Comparison of ENCODE assay signal across 40 cellular contexts in genomic region chr18:13849791-13850190, GRCh38. TPM values are rescaled to one million over a fixed set of nuclear protein-coding genes. Genes with fewer than 3 reads are reported as not detected.
"Had no signal": no experiment of that assay in that cellular context is flagged by ENCODE, and none has a peak within 500 bp of the region (broad histone marks: within the 10 kb centered on the region; RNA-seq: fewer than 3 reads in every experiment).

No MANE protein-coding gene starts in this region.

- H3K27me3 Mint-ChIP-seq: activated CD4-positive, alpha-beta T cell treated with anti-CD3 and anti-CD28 coated beads, Interleukin-2, amount 10 ng/mL, durations not matched to agents 24 days and 14 days; activated CD8-positive, alpha-beta T cell treated with anti-CD3 and anti-CD28 coated beads for 36 hours had no signal

- H3K4me1 Mint-ChIP-seq: activated B cell treated with CpG ODN at 0.5 μM for 24 hours; activated CD4-positive, alpha-beta T cell treated with anti-CD3 and anti-CD28 coated beads, Interleukin-2, amount 10 ng/mL, durations not matched to agents 24 days and 14 days; activated naive CD8-positive, alpha-beta T cell treated with anti-CD3 and anti-CD28 coated beads for 36 hours; activated T-helper 17 cell treated with anti-CD3 and anti-CD28 coated beads, Interleukin-2, amount 50 U/mL, for 72 hours; central memory CD8-positive, alpha-beta T cell had no signal

- H3K36me3 ChIP-seq: adrenal gland, brain microvascular endothelial cell, cardiac muscle cell had no signal

- H3K27me3 ChIP-seq: adrenal gland, body of pancreas, brain microvascular endothelial cell, cardiac muscle cell had no signal

- H3K9me3 Mint-ChIP-seq: T-helper 2 cell treated with Interferon-gamma antibody and Interleukin-4, amounts not matched to agents 5 μg/mL and 100 μg/mL, for 36 hours had no signal

- H3K27ac ChIP-seq: adrenal gland, body of pancreas, brain microvascular endothelial cell, cardiac muscle cell, VCaP had no signal

- H3K4me3 Mint-ChIP-seq: activated B cell treated with CpG ODN at 0.5 μM for 24 hours; activated CD4-positive, alpha-beta memory T cell treated with anti-CD3 and anti-CD28 coated beads for 36 hours; activated CD4-positive, alpha-beta T cell treated with anti-CD3 and anti-CD28 coated beads, Interleukin-2, amount 10 ng/mL, durations not matched to agents 24 days and 14 days; activated CD8-positive, alpha-beta T cell treated with anti-CD3 and anti-CD28 coated beads for 36 hours; activated naive CD4-positive, alpha-beta T cell treated with anti-CD3 and anti-CD28 coated beads for 36 hours; activated naive CD8-positive, alpha-beta T cell treated with anti-CD3 and anti-CD28 coated beads for 36 hours; activated T-cell treated with anti-CD3 and anti-CD28 coated beads, Interleukin-2, amount 50 U/mL, for 4 hours; activated T-cell treated with anti-CD3 and anti-CD28 coated beads, Interleukin-2, amount 50 U/mL, for 72 hours; activated T-helper 1 cell treated with anti-CD3 and anti-CD28 coated beads, Interleukin-12 subunit alpha, Interleukin-12 subunit beta, Interleukin-2, Interleukin-4 antibody, amounts not matched to agents 30 ng/mL and 10 ng/mL and 1 ng/mL, durations not matched to agents 14 hours and 24 hours and 36 hours; activated T-helper 17 cell treated with anti-CD3 and anti-CD28 coated beads, Interleukin-2, amount 50 U/mL, for 72 hours; central memory CD8-positive, alpha-beta T cell; T-helper 1 cell treated with Interleukin-12 subunit alpha and Interleukin-12 subunit beta and Interleukin-4 antibody, amounts not matched to agents 30 μg/mL and 1 μg/mL, for 36 hours; T-helper 2 cell treated with Interferon-gamma antibody and Interleukin-4, amounts not matched to agents 5 μg/mL and 100 μg/mL, for 36 hours had no signal

- H3K4me3 ChIP-seq: adrenal gland, body of pancreas, cardiac muscle cell had no signal

- DNase-seq: activated B cell treated with CpG ODN at 0.5 μM for 24 hours; activated CD4-positive, alpha-beta memory T cell treated with anti-CD3 and anti-CD28 coated beads for 36 hours; activated CD4-positive, alpha-beta T cell treated with anti-CD3 and anti-CD28 coated beads for 4 hours; activated CD4-positive, alpha-beta T cell treated with anti-CD3 and anti-CD28 coated beads, Interleukin-2, amount 10 ng/mL, durations not matched to agents 24 days and 14 days; activated CD4-positive, alpha-beta T cell treated with anti-CD3 and anti-CD28 coated beads, Interleukin-2, amount 50 U/mL, for 1 hour; activated CD4-positive, alpha-beta T cell treated with anti-CD3 and anti-CD28 coated beads, Interleukin-2, amount 50 U/mL, for 4 hours; activated CD4-positive, CD25-positive, alpha-beta regulatory T cell treated with anti-CD3 and anti-CD28 coated beads, Interleukin-2, amount 50 U/mL, for 72 hours; activated CD8-positive, alpha-beta memory T cell treated with anti-CD3 and anti-CD28 coated beads, Interleukin-2, amount 50 U/mL, for 4 hours; activated CD8-positive, alpha-beta T cell treated with anti-CD3 and anti-CD28 coated beads for 36 hours; activated effector memory CD4-positive, alpha-beta T cell treated with anti-CD3 and anti-CD28 coated beads, Interleukin-2, amount 50 U/mL, for 16 hours; activated gamma-delta T cell treated with Interleukin-2 at 50 U/mL for 16 hours; activated naive CD4-positive, alpha-beta T cell; activated naive CD4-positive, alpha-beta T cell treated with anti-CD3 and anti-CD28 coated beads for 36 hours; activated naive CD4-positive, alpha-beta T cell treated with anti-CD3 and anti-CD28 coated beads, Interleukin-2, amount 50 U/mL, for 16 hours; activated naive CD8-positive, alpha-beta T cell treated with anti-CD3 and anti-CD28 coated beads for 36 hours; activated T-cell treated with anti-CD3 and anti-CD28 coated beads for 4 hours; activated T-cell treated with anti-CD3 and anti-CD28 coated beads, Interleukin-2, amount 50 U/mL, for 1 hour; activated T-cell treated with anti-CD3 and anti-CD28 coated beads, Interleukin-2, amount 50 U/mL, for 4 hours; activated T-cell treated with anti-CD3 and anti-CD28 coated beads, Interleukin-2, amount 50 U/mL, for 72 hours; adrenal gland; amniotic stem cell; aorta; body of pancreas; brain microvascular endothelial cell; caudate nucleus; cerebellar nuclear complex; T-helper 1 cell; T-helper 2 cell; T-helper 9 cell had no signal

- H3K4me1 ChIP-seq: adrenal gland, body of pancreas had no signal

- H3K27ac Mint-ChIP-seq: activated B cell treated with CpG ODN at 0.5 μM for 24 hours; activated CD4-positive, alpha-beta memory T cell treated with anti-CD3 and anti-CD28 coated beads for 36 hours; activated CD4-positive, alpha-beta T cell treated with anti-CD3 and anti-CD28 coated beads, Interleukin-2, amount 10 ng/mL, durations not matched to agents 24 days and 14 days; activated CD8-positive, alpha-beta T cell treated with anti-CD3 and anti-CD28 coated beads for 36 hours; activated naive CD4-positive, alpha-beta T cell treated with anti-CD3 and anti-CD28 coated beads for 36 hours; activated naive CD4-positive, alpha-beta T cell treated with anti-CD3 and anti-CD28 coated beads, Interleukin-2, amount 50 U/mL, for 72 hours; activated naive CD8-positive, alpha-beta T cell treated with anti-CD3 and anti-CD28 coated beads for 36 hours; activated T-cell treated with anti-CD3 and anti-CD28 coated beads, Interleukin-2, amount 50 U/mL, for 72 hours; activated T-helper 1 cell treated with anti-CD3 and anti-CD28 coated beads, Interleukin-12 subunit alpha, Interleukin-12 subunit beta, Interleukin-2, Interleukin-4 antibody, amounts not matched to agents 30 ng/mL and 10 ng/mL and 1 ng/mL, durations not matched to agents 14 hours and 24 hours and 36 hours; activated T-helper 17 cell treated with anti-CD3 and anti-CD28 coated beads, Interleukin-2, amount 50 U/mL, for 72 hours; T-helper 1 cell treated with Interleukin-12 subunit alpha and Interleukin-12 subunit beta and Interleukin-4 antibody, amounts not matched to agents 30 μg/mL and 1 μg/mL, for 36 hours; T-helper 2 cell treated with Interferon-gamma antibody and Interleukin-4, amounts not matched to agents 5 μg/mL and 100 μg/mL, for 36 hours had no signal

RNA-seq across cellular contexts. Expression of gene MC5R, which starts 25.8 kb away (rescaled TPM):
- total RNA-seq: activated B cell treated with CpG ODN at 0.5 μM for 24 hours; activated CD4-positive, alpha-beta memory T cell treated with anti-CD3 and anti-CD28 coated beads for 36 hours; activated CD4-positive, alpha-beta T cell treated with anti-CD3 and anti-CD28 coated beads, Interleukin-2, amount 10 ng/mL, durations not matched to agents 24 days and 14 days; activated CD8-positive, alpha-beta memory T cell treated with anti-CD3 and anti-CD28 coated beads for 36 hours; activated CD8-positive, alpha-beta T cell treated with anti-CD3 and anti-CD28 coated beads for 36 hours; activated naive CD4-positive, alpha-beta T cell treated with anti-CD3 and anti-CD28 coated beads for 36 hours; activated naive CD4-positive, alpha-beta T cell treated with anti-CD3 and anti-CD28 coated beads, Interleukin-2, amount 50 U/mL, for 72 hours; activated naive CD8-positive, alpha-beta T cell treated with anti-CD3 and anti-CD28 coated beads for 36 hours; activated T-cell treated with anti-CD3 and anti-CD28 coated beads, Interleukin-2, amount 50 U/mL, for 4 hours; activated T-cell treated with anti-CD3 and anti-CD28 coated beads, Interleukin-2, amount 50 U/mL, for 72 hours; activated T-helper 1 cell treated with anti-CD3 and anti-CD28 coated beads, Interleukin-12 subunit alpha, Interleukin-12 subunit beta, Interleukin-2, Interleukin-4 antibody, amounts not matched to agents 30 ng/mL and 10 ng/mL and 1 ng/mL, durations not matched to agents 14 hours and 24 hours and 36 hours; activated T-helper 17 cell treated with anti-CD3 and anti-CD28 coated beads, Interleukin-2, amount 50 U/mL, for 72 hours; aorta; body of pancreas; bronchial epithelial cell; cardiac muscle cell; chondrocyte had no signal
- polyA plus RNA-seq: aorta, cardiac muscle cell had no signal
